Comparison of ENCODE assay signal across 29 cellular contexts in genomic region chr17:7343250-7343649, GRCh38. TPM values are rescaled to one million over a fixed set of nuclear protein-coding genes. Genes with fewer than 3 reads are reported as not detected.
"Had no signal": no experiment of that assay in that cellular context is flagged by ENCODE, and none has a peak within 500 bp of the region (broad histone marks: within the 10 kb centered on the region; RNA-seq: fewer than 3 reads in every experiment).

No MANE protein-coding gene starts in this region.

- H3K4me3 ChIP-seq: adrenal gland, esophagus muscularis mucosa, gastroesophageal sphincter, heart right ventricle, left ventricle myocardium inferior, pancreas, smooth muscle cell, tibial artery had no signal

- H3K27ac ChIP-seq: adrenal gland, esophagus muscularis mucosa, gastroesophageal sphincter, heart right ventricle, left ventricle myocardium inferior, pancreas, tibial artery, WERI-Rb-1 had no signal

- ATAC-seq: gastroesophageal sphincter, heart right ventricle, pancreas, sciatic nerve had no signal

- H3K4me1 Mint-ChIP-seq: neural crest cell had no signal

- H3K9me3 ChIP-seq: adrenal gland, esophagus muscularis mucosa, gastroesophageal sphincter, heart right ventricle, left ventricle myocardium inferior, pancreas, tibial artery had no signal

- H3K27me3 Mint-ChIP-seq: activated CD4-positive, alpha-beta memory T cell treated with anti-CD3 and anti-CD28 coated beads for 36 hours; activated naive CD4-positive, alpha-beta T cell treated with anti-CD3 and anti-CD28 coated beads, Interleukin-2, amount 10 ng/mL, durations not matched to agents 7 days and 5 days had no signal

- H3K4me3 Mint-ChIP-seq: activated CD4-positive, alpha-beta memory T cell treated with anti-CD3 and anti-CD28 coated beads for 36 hours; activated naive CD4-positive, alpha-beta T cell treated with anti-CD3 and anti-CD28 coated beads, Interleukin-2, amount 10 ng/mL, durations not matched to agents 7 days and 5 days; immature natural killer cell; neural crest cell had no signal

- H3K27ac Mint-ChIP-seq: activated CD4-positive, alpha-beta memory T cell treated with anti-CD3 and anti-CD28 coated beads for 36 hours; activated naive CD4-positive, alpha-beta T cell treated with anti-CD3 and anti-CD28 coated beads, Interleukin-2, amount 10 ng/mL, durations not matched to agents 7 days and 5 days had no signal

- H3K27me3 ChIP-seq: adrenal gland, pancreas had no signal

- DNase-seq: activated CD4-positive, alpha-beta memory T cell treated with anti-CD3 and anti-CD28 coated beads for 36 hours; activated effector memory CD4-positive, alpha-beta T cell treated with Interleukin-2 at 50 U/mL for 16 hours; activated naive CD4-positive, alpha-beta T cell treated with anti-CD3 and anti-CD28 coated beads, Interleukin-2, amount 10 ng/mL, durations not matched to agents 7 days and 5 days; activated T-cell treated with anti-CD3 and anti-CD28 coated beads, Interleukin-2, amount 50 U/mL, for 1 hour; effector CD8-positive, alpha-beta T cell; heart right ventricle; immature natural killer cell; kidney glomerular epithelial cell; left ventricle myocardium inferior; mammary epithelial cell; pancreas; stimulated activated CD4-positive, alpha-beta T cell treated with anti-CD3 and anti-CD28 coated beads, Interleukin-4, amount 100 ng/mL, for 24 hours; stimulated activated naive CD4-positive, alpha-beta T cell; substantia nigra; tibial artery; WERI-Rb-1 had no signal

- H3K4me1 ChIP-seq: left ventricle myocardium inferior, pancreas had no signal

- H3K9me3 Mint-ChIP-seq: activated CD4-positive, alpha-beta memory T cell treated with anti-CD3 and anti-CD28 coated beads for 36 hours; activated naive CD4-positive, alpha-beta T cell treated with anti-CD3 and anti-CD28 coated beads, Interleukin-2, amount 10 ng/mL, durations not matched to agents 7 days and 5 days; immature natural killer cell; neural crest cell had no signal

- H3K36me3 ChIP-seq: adrenal gland, esophagus muscularis mucosa, gastroesophageal sphincter, left ventricle myocardium inferior, pancreas, tibial artery, WERI-Rb-1 had no signal

RNA-seq across cellular contexts. Expression of gene ACAP1, which starts 6.9 kb away (rescaled TPM):
- total RNA-seq: endothelial cell of umbilical vein, myocyte had no signal

RNA-seq across cellular contexts. Expression of gene TMEM95, which starts 11.7 kb away (rescaled TPM):
- total RNA-seq: activated CD4-positive, alpha-beta memory T cell treated with anti-CD3 and anti-CD28 coated beads for 36 hours; adrenal gland; bronchial epithelial cell; cerebellum; endothelial cell of umbilical vein; gastroesophageal sphincter; left ventricle myocardium inferior; mammary epithelial cell; myocyte; neural crest cell; pancreas; pulmonary artery endothelial cell; sciatic nerve; smooth muscle cell; T-helper 2 cell treated with Interferon-gamma antibody and Interleukin-4, amounts not matched to agents 100 ng/mL and 5 ng/mL, for 36 hours; urinary bladder had no signal
